ENCODE assay signal across 8 cellular contexts in genomic region chr10:117174439-117175214, GRCh38. TPM values are rescaled to one million over a fixed set of nuclear protein-coding genes. Genes with fewer than 3 reads are reported as not detected.
DNase-seq lines count a peak whose midpoint lies in the region; ATAC-seq and TF ChIP-seq lines count a peak whose summit lies in the region.

No MANE protein-coding gene starts in this region.

- peaks cover 0 to 23% of the 10 kb centered on the region in 2 donors for H3K27me3 ChIP-seq in Peyer's patch
- peaks cover 52% of the 10 kb centered on the region for H3K27me3 ChIP-seq in neuron (ENCODE audit: insufficient read depth, low read length)
- peaks cover 0 to 73% (median 37%) of the 10 kb centered on the region in 3 donors for H3K27me3 ChIP-seq in stomach

- TF ChIP-seq EP300 in stomach (IDR thresholded peaks at IDR 0.05): no peak

- H3K4me3 ChIP-seq in Peyer's patch (peak overlapping the region; percentile 18 to 53 (median 43)), fibroblast of villous mesenchyme (ENCODE audit: low read depth, low read length) (peak overlapping the region; percentile 45), neuron (ENCODE audit: low read length) (peak overlapping the region; percentile 31), stomach (peak overlapping the region; percentile 38 to 68 (median 51))

- H2AFZ ChIP-seq in neuron (ENCODE audit: low read depth, low read length): no peak overlapping the region

- H3K4me1 ChIP-seq in Peyer's patch (peaks cover 0 to 16% (median 0%) of the 10 kb centered on the region in 4 donors), neuron (ENCODE audit: insufficient read depth, low read length) (peaks cover 9% of the 10 kb centered on the region), stomach (peaks cover 8 to 17% (median 13%) of the 10 kb centered on the region in 4 donors)

- DNase-seq in DMS53 (lab: John Stamatoyannopoulos, UW) (peak; percentile 87), HuH-7.5 (ENCODE audit: low spot score) (peak; percentile 82), Peyer's patch (peak; percentile 68 to 93 (median 81)), fibroblast of villous mesenchyme (ENCODE audit: low read depth) (peak; percentile 65), stomach (peak; percentile 81)
- peak; percentile 62 to 67 for DNase-seq in activated T-helper 1 cell treated with anti-CD3 and anti-CD28 coated beads, Interleukin-2, amount 50 U/mL, for 16 hours (ENCODE audit: low read depth in 1 of 2, low spot score in 1 of 2)

- H3K9me3 ChIP-seq in Peyer's patch (no peaks in the 10 kb centered on the region), neuron (ENCODE audit: low read length) (no peaks in the 10 kb centered on the region), stomach (no peaks in the 10 kb centered on the region)

- H3K36me3 ChIP-seq in Peyer's patch (no peaks in the 10 kb centered on the region), neuron (ENCODE audit: insufficient read depth, low read length) (no peaks in the 10 kb centered on the region), stomach (no peaks in the 10 kb centered on the region)

- TF ChIP-seq CTCF in Peyer's patch (IDR thresholded peaks at IDR 0.05) (peak; percentile 48 to 85 (median 80)), fibroblast of villous mesenchyme (IDR thresholded peaks at IDR 0.05; ENCODE audit: insufficient read depth, low read depth, low read length) (peak; percentile 88), stomach (IDR thresholded peaks at IDR 0.05) (peak in 5 of 7 experiments; percentile 70 to 89 (median 79))

- H3K27ac ChIP-seq in Peyer's patch (no peak overlapping the region), stomach (no peak overlapping the region)

- intact Hi-C loops in stomach (cut with DNase I; ENCODE audit: low total_unique reads): loop anchor here (5.0 kb wide), 1 partner anchor 492 kb away; no protein-coding TSS in a partner anchor

- no peak for TF ChIP-seq POLR2A in Peyer's patch (IDR thresholded peaks at IDR 0.05)
- TF ChIP-seq POLR2A in stomach (IDR thresholded peaks at IDR 0.05): no peak

- ATAC-seq in GM21529 (IDR thresholded peaks at IDR 0.05; ENCODE audit: unreplicated experiment): peak; percentile 88

- 7 to 8% (median 7%) methylated on average over 16 of the region's 16 CpGs for WGBS in stomach, 5 donors

RNA-seq across cellular contexts. Expression of gene KCNK18, which starts 22.7 kb away (rescaled TPM):
- total RNA-seq in Peyer's patch: not detected
- not detected in 2 replicates for total RNA-seq in fibroblast of villous mesenchyme
- total RNA-seq in stomach: not detected
- not detected for polyA plus RNA-seq in stomach

RNA-seq across cellular contexts. Expression of gene VAX1, which starts 36.6 kb away (rescaled TPM):
- total RNA-seq in Peyer's patch (not detected), fibroblast of villous mesenchyme (not detected in 2 replicates), stomach (not detected)
- polyA plus RNA-seq in stomach: not detected
